8 cellular contexts compared by ENCODE assay signal in the genomic region with DNA sequence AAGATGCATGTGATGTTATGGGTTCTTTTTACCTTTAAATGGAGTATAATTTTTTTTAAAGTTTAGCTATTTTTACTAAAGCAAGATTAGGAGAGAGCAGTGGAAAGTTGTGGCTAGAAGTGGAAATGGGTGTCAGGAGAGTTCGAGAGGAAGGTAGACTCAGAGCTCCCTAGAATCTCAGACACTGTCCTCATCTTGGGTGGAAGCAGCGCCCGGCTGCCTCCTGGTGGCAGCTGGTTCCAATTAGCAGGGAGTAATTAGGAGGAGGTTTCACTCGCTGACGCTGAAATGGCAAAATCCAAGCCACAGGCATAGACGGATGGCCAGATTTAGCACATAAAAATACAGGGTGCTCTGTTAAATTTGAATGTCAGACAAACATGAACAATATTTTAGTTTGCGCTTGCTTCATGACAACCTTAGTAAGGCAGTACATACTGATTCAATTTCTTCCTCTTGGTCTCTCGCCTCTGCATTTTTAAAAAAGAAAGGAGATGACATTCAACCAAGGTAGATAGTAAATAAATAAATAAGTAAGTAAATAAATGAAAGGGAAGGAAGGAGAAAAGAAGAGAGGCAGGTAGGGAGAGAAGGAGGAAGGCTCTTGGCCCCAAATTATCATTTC. TPM values are rescaled to one million over a fixed set of nuclear protein-coding genes. Genes with fewer than 3 reads are reported as not detected.
A peak's percentile ranks its signal among the peaks of the same experiment; 100 is the strongest.
DNase-seq lines count a peak whose midpoint lies in the region; ATAC-seq, FAIRE-seq and TF ChIP-seq lines count a peak whose summit lies in the region.

No MANE protein-coding gene starts in this region.

- peak; percentile 68 for TF ChIP-seq RAD21 in GM12878 (IDR thresholded peaks at IDR 0.05; ENCODE audit: insufficient read depth, low read depth, low read length)

- no TSS peak for BruUV-seq in GM12878 (replicated peaks; lab: Mats Ljungman, UMichigan)

- no peaks in the 10 kb centered on the region for H3K36me3 ChIP-seq in GM12878 (ENCODE audit: control insufficient read depth in 2 of 2, insufficient read depth in 2 of 2, low read length in 1 of 2)
- H3K36me3 ChIP-seq in small intestine (ENCODE audit: control insufficient read depth in 2 of 2, insufficient read depth in 2 of 2, low read length in 2 of 2), result no peaks in the 10 kb centered on the region

- peak; percentile 64 to 71 (median 64) for TF ChIP-seq CTCF in GM12878 (IDR thresholded peaks at IDR 0.05 in 2 of 3, conservative IDR thresholded peaks at IDR 0.05 in 1 of 3; ENCODE audit: control insufficient read depth in 2 of 3, extremely low read depth in 1 of 3, insufficient read depth in 1 of 3, low read depth in 3 of 3, low read length in 3 of 3)

- TF ChIP-seq POLR2A in GM12878 (IDR thresholded peaks at IDR 0.05; ENCODE audit: low read depth, low read length), result no peak

- no peak overlapping the region; the same call in 1 of the 2 replicates for H2AFZ ChIP-seq in GM12878 (ENCODE audit: control insufficient read depth, low read depth, low read length)

- POLR2A ChIA-PET in GM12878 (lab: Charles Lee), result no interaction called here

- H4K20me1 ChIP-seq in GM12878 (ENCODE audit: control insufficient read depth, insufficient read depth), result no peaks in the 10 kb centered on the region

- H3K27me3 ChIP-seq in GM12878 (replicated peaks in 1 of 2; ENCODE audit: control insufficient read depth in 2 of 2, insufficient read depth in 2 of 2, low read length in 1 of 2) (peaks cover 0 to 14% of the 10 kb centered on the region in 2 experiments; a peak in 2 of 4 replicates), small intestine (ENCODE audit: control insufficient read depth in 2 of 2, insufficient read depth in 2 of 2, low read length in 2 of 2) (peaks cover 0 to 2% of the 10 kb centered on the region in 2 donors)

- H3K4me3 ChIP-seq in GM12878 (no peak overlapping the region), small intestine (ENCODE audit: low read depth in 1 of 2, low read length in 2 of 2) (no peak overlapping the region)

- 25% methylated on average over 8 of the region's 8 CpGs for WGBS in GM12878 (ENCODE audit: insufficient coverage, insufficient replicate concordance, low lambda C conversion rate, missing lambda C conversion rate)
- 16 to 19% (median 17%) methylated on average over 8 of the region's 8 CpGs for WGBS in small intestine, 3 donors

- in situ Hi-C loops in GM12878 (cut with MboI), result loop anchor here (10.0 kb wide), 1 partner anchor 261 kb away; no protein-coding TSS in a partner anchor

- H3K4me1 ChIP-seq in GM12878 (ENCODE audit: control insufficient read depth, insufficient read depth, low read length) (no peaks in the 10 kb centered on the region), small intestine (ENCODE audit: control insufficient read depth in 2 of 2, insufficient read depth in 1 of 2, low read depth in 1 of 2, low read length in 1 of 2) (peaks cover 0 to 8% of the 10 kb centered on the region in 2 donors)

- intact Hi-C loops in GM12878 (cut with micrococcal nuclease; ENCODE audit: unreplicated experiment), result loop anchor here (1.0 to 5.0 kb wide), 3 partner anchors 69 to 261 kb away; a partner anchor contains a TSS

- no peaks in the 10 kb centered on the region for H3K79me2 ChIP-seq in GM12878 (ENCODE audit: control insufficient read depth, insufficient read depth, low read length)

- H3K27ac ChIP-seq in GM12878 (ENCODE audit: control insufficient read depth, insufficient read depth) (no peak overlapping the region), small intestine (ENCODE audit: low read depth in 1 of 2, low read length in 1 of 2) (no peak overlapping the region)

- DNase-seq in activated T-cell treated with anti-CD3 and anti-CD28 coated beads for 1 hour (ENCODE audit: low read depth), result peak; percentile 17
- DNase-seq in activated T-cell treated with anti-CD3 and anti-CD28 coated beads for 4 hours, result no peak
- peak; percentile 58 for DNase-seq in HT1080 (ENCODE audit: low read depth)
- peak; percentile 18 for DNase-seq in RCC 7860 (ENCODE audit: low spot score)
- DNase-seq in GM12878 (ENCODE audit: low read depth, low spot score), result no peak
- peak; percentile 71 for DNase-seq in iPS-NIHi11 (ENCODE audit: low spot score)
- DNase-seq in small intestine, result peak; percentile 76
- DNase-seq in GOT3 (lab: John Stamatoyannopoulos, UW), result no peak

- H3K4me2 ChIP-seq in GM12878 (ENCODE audit: control insufficient read depth, insufficient read depth), result no peak overlapping the region

- peak; percentile 83 for ATAC-seq in GM12878

- SMC1A ChIA-PET in GM12878 (lab: Charles Lee; ENCODE audit: uncharacterized antibody, unreplicated experiment), result interaction anchor here (0.7 to 3.3 kb wide), 19 partner anchors 9 to 274 kb away, joined by 3 to 36 read pairs (median 4); a partner anchor contains a TSS

- RAD21 ChIA-PET in GM12878 (lab: Charles Lee; ENCODE audit: unreplicated experiment), result interaction anchor here (0.7 to 2.4 kb wide), 8 partner anchors 64 to 273 kb away, joined by 3 to 16 read pairs (median 4); a partner anchor contains a TSS

- FAIRE-seq in RCC 7860 (lab: Jason Lieb, UNC), result no peak
- peak; percentile 66 for FAIRE-seq in GM12878 (lab: Jason Lieb, UNC)
- FAIRE-seq in small intestine (lab: Jason Lieb, UNC), result no peak

- TF ChIP-seq EP300 in GM12878 (IDR thresholded peaks at IDR 0.05; ENCODE audit: borderline replicate concordance in 1 of 2, control insufficient read depth in 1 of 2, low read depth in 2 of 2, low read length in 2 of 2), result no peak

- no peaks in the 10 kb centered on the region for H3K9me3 ChIP-seq in GM12878 (replicated peaks; ENCODE audit: control insufficient read depth, insufficient read depth, low read length)
- H3K9me3 ChIP-seq in small intestine (ENCODE audit: control insufficient read depth, low read depth), result no peaks in the 10 kb centered on the region

- no peak overlapping the region for H3K9ac ChIP-seq in GM12878 (ENCODE audit: control insufficient read depth, insufficient read depth, low read length)

- CTCF ChIA-PET in GM12878 (lab: Yijun Ruan, JAX), result interaction anchor here (0.5 to 4.0 kb wide), 26 partner anchors 9 to 628 kb away, joined by 3 to 46 read pairs (median 4); a partner anchor contains a TSS

TF ChIP-seq in GM12878, 131 proteins besides CTCF, POLR2A, EP300 and RAD21 (continues in another document):
- TF ChIP-seq, protein P1, sequence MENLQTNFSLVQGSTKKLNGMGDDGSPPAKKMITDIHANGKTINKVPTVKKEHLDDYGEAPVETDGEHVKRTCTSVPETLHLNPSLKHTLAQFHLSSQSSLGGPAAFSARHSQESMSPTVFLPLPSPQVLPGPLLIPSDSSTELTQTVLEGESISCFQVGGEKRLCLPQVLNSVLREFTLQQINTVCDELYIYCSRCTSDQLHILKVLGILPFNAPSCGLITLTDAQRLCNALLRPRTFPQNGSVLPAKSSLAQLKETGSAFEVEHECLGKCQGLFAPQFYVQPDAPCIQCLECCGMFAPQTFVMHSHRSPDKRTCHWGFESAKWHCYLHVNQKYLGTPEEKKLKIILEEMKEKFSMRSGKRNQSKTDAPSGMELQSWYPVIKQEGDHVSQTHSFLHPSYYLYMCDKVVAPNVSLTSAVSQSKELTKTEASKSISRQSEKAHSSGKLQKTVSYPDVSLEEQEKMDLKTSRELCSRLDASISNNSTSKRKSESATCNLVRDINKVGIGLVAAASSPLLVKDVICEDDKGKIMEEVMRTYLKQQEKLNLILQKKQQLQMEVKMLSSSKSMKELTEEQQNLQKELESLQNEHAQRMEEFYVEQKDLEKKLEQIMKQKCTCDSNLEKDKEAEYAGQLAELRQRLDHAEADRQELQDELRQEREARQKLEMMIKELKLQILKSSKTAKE (IDR thresholded peaks at IDR 0.05; ENCODE audit: low read depth, poor library complexity, severe bottlenecking), result no peak
- TF ChIP-seq, protein P2, sequence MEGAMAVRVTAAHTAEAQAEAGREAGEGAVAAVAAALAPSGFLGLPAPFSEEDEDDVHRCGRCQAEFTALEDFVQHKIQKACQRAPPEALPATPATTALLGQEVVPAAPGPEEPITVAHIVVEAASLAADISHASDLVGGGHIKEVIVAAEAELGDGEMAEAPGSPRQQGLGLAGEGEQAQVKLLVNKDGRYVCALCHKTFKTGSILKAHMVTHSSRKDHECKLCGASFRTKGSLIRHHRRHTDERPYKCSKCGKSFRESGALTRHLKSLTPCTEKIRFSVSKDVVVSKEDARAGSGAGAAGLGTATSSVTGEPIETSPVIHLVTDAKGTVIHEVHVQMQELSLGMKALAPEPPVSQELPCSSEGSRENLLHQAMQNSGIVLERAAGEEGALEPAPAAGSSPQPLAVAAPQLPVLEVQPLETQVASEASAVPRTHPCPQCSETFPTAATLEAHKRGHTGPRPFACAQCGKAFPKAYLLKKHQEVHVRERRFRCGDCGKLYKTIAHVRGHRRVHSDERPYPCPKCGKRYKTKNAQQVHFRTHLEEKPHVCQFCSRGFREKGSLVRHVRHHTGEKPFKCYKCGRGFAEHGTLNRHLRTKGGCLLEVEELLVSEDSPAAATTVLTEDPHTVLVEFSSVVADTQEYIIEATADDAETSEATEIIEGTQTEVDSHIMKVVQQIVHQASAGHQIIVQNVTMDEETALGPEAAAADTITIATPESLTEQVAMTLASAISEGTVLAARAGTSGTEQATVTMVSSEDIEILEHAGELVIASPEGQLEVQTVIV (IDR thresholded peaks at IDR 0.05; ENCODE audit: borderline replicate concordance, partially characterized antibody), result no peak
- TF ChIP-seq POLR2AphosphoS5 (IDR thresholded peaks at IDR 0.05; ENCODE audit: low read length) (no peak), SREBF1 (IDR thresholded peaks at IDR 0.05; ENCODE audit: low read length) (no peak)

RNA-seq across cellular contexts. Expression of a gene that starts 58.5 kb away (rescaled TPM):
- total RNA-seq in HT1080 (2014; rRNA removed; shearing (Covaris generic)), result 0.02 TPM in 1 of 2 replicates, not detected in the other
- polyA plus RNA-seq in HT1080 (2015; cell fraction: cytosol; rRNA removed), result not detected in 2 replicates
- polyA plus RNA-seq in HT1080 (2015; cell fraction: nucleus; rRNA removed), result not detected in 2 replicates
- total RNA-seq in GM12878 (2013; cell fraction: nucleolus; rRNA removed), result not detected in 2 replicates
- total RNA-seq in GM12878 (2014; rRNA removed), result not detected in 2 replicates
- total RNA-seq in GM12878 (2014; rRNA removed; fragmentation: Illumina TruSeq; extraction: Trizol), result not detected in 2 replicates
- not detected in 2 replicates for total RNA-seq in GM12878 (2021)
- polyA plus RNA-seq in GM12878 (2011; ENCODE audit: low read depth), result not detected
- polyA plus RNA-seq in GM12878 (2011; rRNA removed), result 0.04 TPM in 1 of 2 replicates, not detected in the other
- 0.16 TPM in 1 of 2 replicates, not detected in the other for polyA plus RNA-seq in GM12878 (2011; cell fraction: cytosol; rRNA removed)
- polyA plus RNA-seq in GM12878 (2011; cell fraction: nucleus; rRNA removed), result not detected in 2 replicates
- polyA plus RNA-seq in GM12878 (2012), result 0.06 TPM in 1 of 2 replicates, not detected in the other
- not detected in 2 replicates for polyA plus RNA-seq in GM12878 (2014; fragmentation: Illumina TruSeq; extraction: Trizol)
- not detected for polyA plus RNA-seq in GM12878 (2014; fragmentation: Nextera tagmentation; extraction: Ambion mirVana)
- polyA plus RNA-seq in GM12878 (2014; rRNA removed), result not detected in 2 replicates
- not detected for polyA plus RNA-seq in GM12878 (2016; fragmentation: Nextera tagmentation; extraction: Ambion mirVana)
- not detected in 2 replicates for polyA minus RNA-seq in GM12878 (2011; rRNA and poly(A)+ RNA removed)
- not detected in 2 replicates for polyA minus RNA-seq in GM12878 (2011; cell fraction: cytosol; rRNA and poly(A)+ RNA removed)
- not detected in 2 replicates for polyA minus RNA-seq in GM12878 (2011; cell fraction: nucleus; rRNA and poly(A)+ RNA removed)
- 1 to 10 TPM in 1 of 3 donors, not detected in 2; 2.3 TPM for polyA plus RNA-seq in small intestine

Comparison
In these comparisons a context has a peak if more than half of its experiments do, and no peak if none do; other contexts are left out.
1. DNase-seq: peak in activated T-cell treated with anti-CD3 and anti-CD28 coated beads for 1 hour (single experiment), HT1080 (single experiment), RCC 7860 (single experiment), iPS-NIHi11 (single experiment) and small intestine (single experiment); none in activated T-cell treated with anti-CD3 and anti-CD28 coated beads for 4 hours (single experiment), GM12878 (single experiment) and GOT3 (single experiment).